35 cellular contexts compared by ENCODE assay signal in genomic region chr7:143422033-143422432, GRCh38. TPM values are rescaled to one million over a fixed set of nuclear protein-coding genes. Genes with fewer than 3 reads are reported as not detected.
"Had no signal": no experiment of that assay in that cellular context is flagged by ENCODE, and none has a peak within 500 bp of the region (broad histone marks: within the 10 kb centered on the region; RNA-seq: fewer than 3 reads in every experiment).

No MANE protein-coding gene starts in this region.

- H3K4me3 Mint-ChIP-seq: mesothelial cell of epicardium; naive thymus-derived CD4-positive, alpha-beta T cell; nephron; neural progenitor cell; stimulated activated memory B cell treated with anti-CD40 and anti-IgM and Interleukin-4, amounts not matched to agents 10 μg/mL and 1 μg/mL and 100 μg/mL, for 72 hours; stimulated activated naive CD8-positive, alpha-beta T cell treated with anti-CD3 and anti-CD28 coated beads, Interleukin-15, Interleukin-2, amounts not matched to agents 100 ng/mL and 50 ng/mL, for 24 hours had no signal

- ATAC-seq: foreskin keratinocyte; gastroesophageal sphincter; heart left ventricle; left lung; mucosa of descending colon; naive thymus-derived CD4-positive, alpha-beta T cell; right cardiac atrium; stimulated activated memory B cell treated with anti-CD40 and anti-IgM and Interleukin-4, amounts not matched to agents 10 μg/mL and 1 μg/mL and 100 μg/mL, for 72 hours; upper lobe of right lung had no signal

- H3K36me3 ChIP-seq: esophagus muscularis mucosa, gastroesophageal sphincter, heart left ventricle, left lung, neural progenitor cell, ovary, sigmoid colon, spleen, suprapubic skin, transverse colon, upper lobe of right lung, uterus had no signal

- H3K36me3 Mint-ChIP-seq: mesothelial cell of epicardium; stimulated activated memory B cell treated with anti-CD40 and anti-IgM and Interleukin-4, amounts not matched to agents 10 μg/mL and 1 μg/mL and 100 μg/mL, for 72 hours had no signal

- H3K4me1 ChIP-seq: esophagus muscularis mucosa, gastroesophageal sphincter, heart left ventricle, left lung, neural progenitor cell, psoas muscle, sigmoid colon, suprapubic skin, transverse colon, upper lobe of right lung, uterus had no signal

- H3K27me3 ChIP-seq: esophagus muscularis mucosa, foreskin keratinocyte, gastroesophageal sphincter, hepatocyte, left lung, neural progenitor cell, ovary, sigmoid colon, spleen, suprapubic skin, transverse colon, upper lobe of right lung, uterus had no signal

- DNase-seq: dermis blood vessel endothelial cell; effector memory CD4-positive, alpha-beta T cell; foreskin keratinocyte; heart left ventricle; kidney; left lung; mesenchymal stem cell; mucosa of descending colon; naive thymus-derived CD4-positive, alpha-beta T cell; ovary; psoas muscle; right cardiac atrium; sigmoid colon; spleen; stimulated activated CD4-positive, alpha-beta T cell treated with anti-CD3 and anti-CD28 coated beads, Interleukin-4, amount 100 ng/mL, for 4 hours; transverse colon; upper lobe of right lung; uterus had no signal

- H3K9me3 Mint-ChIP-seq: mesothelial cell of epicardium; stimulated activated memory B cell treated with anti-CD40 and anti-IgM and Interleukin-4, amounts not matched to agents 10 μg/mL and 1 μg/mL and 100 μg/mL, for 72 hours; stimulated activated naive CD8-positive, alpha-beta T cell treated with anti-CD3 and anti-CD28 coated beads, Interleukin-15, Interleukin-2, amounts not matched to agents 100 ng/mL and 50 ng/mL, for 24 hours had no signal

- H3K9me3 ChIP-seq: esophagus muscularis mucosa, gastroesophageal sphincter, mucosa of descending colon, ovary, psoas muscle, sigmoid colon, suprapubic skin, transverse colon, upper lobe of right lung, uterus had no signal

- H3K4me3 ChIP-seq: coronary artery, esophagus muscularis mucosa, gastroesophageal sphincter, heart left ventricle, hepatocyte, left lung, mucosa of descending colon, neural progenitor cell, ovary, psoas muscle, sigmoid colon, skin epidermis, spleen, suprapubic skin, transverse colon, upper lobe of right lung, uterus had no signal

- H3K27ac Mint-ChIP-seq: mesothelial cell of epicardium; nephron; neural progenitor cell; stimulated activated memory B cell treated with anti-CD40 and anti-IgM and Interleukin-4, amounts not matched to agents 10 μg/mL and 1 μg/mL and 100 μg/mL, for 72 hours; stimulated activated naive CD8-positive, alpha-beta T cell treated with anti-CD3 and anti-CD28 coated beads, Interleukin-15, Interleukin-2, amounts not matched to agents 100 ng/mL and 50 ng/mL, for 24 hours had no signal

- H3K4me1 Mint-ChIP-seq: neural progenitor cell had no signal

- H3K79me2 ChIP-seq: hepatocyte had no signal

- H3K27me3 Mint-ChIP-seq: stimulated activated naive CD8-positive, alpha-beta T cell treated with anti-CD3 and anti-CD28 coated beads, Interleukin-15, Interleukin-2, amounts not matched to agents 100 ng/mL and 50 ng/mL, for 24 hours had no signal

- H3K27ac ChIP-seq: coronary artery, esophagus muscularis mucosa, foreskin keratinocyte, gastroesophageal sphincter, heart left ventricle, hepatocyte, left lung, neural progenitor cell, ovary, psoas muscle, sigmoid colon, skin epidermis, spleen, suprapubic skin, transverse colon, upper lobe of right lung, uterus had no signal

- FAIRE-seq: endothelial cell of umbilical vein, kidney had no signal

- H3K4me2 ChIP-seq: hepatocyte, neural progenitor cell had no signal

- H2AFZ ChIP-seq: hepatocyte, neural progenitor cell had no signal

RNA-seq across cellular contexts. Expression of gene EPHA1, which starts 13.4 kb away (rescaled TPM):
- total RNA-seq: dermis blood vessel endothelial cell, endothelial cell of umbilical vein had no signal

RNA-seq across cellular contexts. Expression of gene TAS2R60, which starts 21.2 kb away (rescaled TPM):
- total RNA-seq: dermis blood vessel endothelial cell, endothelial cell of umbilical vein, epithelial cell of proximal tubule, fibroblast of lung, foreskin keratinocyte, heart left ventricle, hepatocyte, kidney, left lung, lower leg skin, lung microvascular endothelial cell, mesothelial cell of epicardium, psoas muscle, renal cortical epithelial cell, right cardiac atrium, sigmoid colon, suprapubic skin, transverse colon, upper lobe of right lung had no signal
- polyA plus RNA-seq: endothelial cell of umbilical vein, fibroblast of lung, foreskin keratinocyte, heart left ventricle, hepatocyte, ovary, psoas muscle, right cardiac atrium, sigmoid colon, spleen had no signal

RNA-seq across cellular contexts. Expression of gene TAS2R41, which starts 55.6 kb away (rescaled TPM):
- total RNA-seq: dermis blood vessel endothelial cell, endothelial cell of umbilical vein, epithelial cell of proximal tubule, fibroblast of lung, foreskin keratinocyte, gastroesophageal sphincter, heart left ventricle, hepatocyte, kidney, left lung, lung microvascular endothelial cell, mesothelial cell of epicardium, psoas muscle, renal cortical epithelial cell, right cardiac atrium, suprapubic skin, transverse colon, upper lobe of right lung had no signal
- polyA plus RNA-seq: endothelial cell of umbilical vein; fibroblast of lung; foreskin keratinocyte; heart left ventricle; hepatocyte; naive thymus-derived CD4-positive, alpha-beta T cell; ovary; psoas muscle; right cardiac atrium; sigmoid colon; spleen had no signal

RNA-seq across cellular contexts. Expression of gene FAM131B, which starts 59.5 kb away (rescaled TPM):
- polyA plus RNA-seq: naive thymus-derived CD4-positive, alpha-beta T cell had no signal
